8 cellular contexts compared by ENCODE assay signal in genomic region chr10:113853577-113854018, GRCh38. TPM values are rescaled to one million over a fixed set of nuclear protein-coding genes. Genes with fewer than 3 reads are reported as not detected.
DNase-seq lines count a peak whose midpoint lies in the region; ATAC-seq, FAIRE-seq and TF ChIP-seq lines count a peak whose summit lies in the region.

No MANE protein-coding gene starts in this region.

- H3K27ac ChIP-seq in mammary epithelial cell (ENCODE audit: insufficient read depth, low read depth, low read length), result peak overlapping the region; percentile 89
- peak overlapping the region; percentile 87 to 98 for H3K27ac ChIP-seq in lung (ENCODE audit: low read depth in 1 of 2, low read length in 1 of 2)

- peak overlapping the region; percentile 93 for H3K9ac ChIP-seq in mammary epithelial cell (ENCODE audit: insufficient read depth, low read length)

- no peaks in the 10 kb centered on the region for H3K9me3 ChIP-seq in mammary epithelial cell (replicated peaks; ENCODE audit: insufficient read depth, low read length)
- no peaks in the 10 kb centered on the region for H3K9me3 ChIP-seq in lung (ENCODE audit: control insufficient read depth in 2 of 2, insufficient read depth in 1 of 2, low read length in 1 of 2)

- no peak for DNase-seq in AG09309 (ENCODE audit: low read depth)
- DNase-seq in HuH-7.5 (ENCODE audit: low spot score), result peak; percentile 40
- DNase-seq in mammary epithelial cell, result no peak
- DNase-seq in lung (ENCODE audit: low spot score), result no peak
- peak; percentile 12 for DNase-seq in urothelium cell line (ENCODE audit: low spot score)

- H3K36me3 ChIP-seq in mammary epithelial cell (ENCODE audit: insufficient read depth, low read length) (peaks cover 3% of the 10 kb centered on the region), lung (ENCODE audit: control insufficient read depth in 2 of 2, insufficient read depth in 2 of 2, low read length in 2 of 2) (peaks cover 0 to 2% of the 10 kb centered on the region in 2 donors)

- in situ Hi-C loops in mammary epithelial cell (cut with MboI; ENCODE audit: low sequenced_read_pairs in 2 of 2), result no loop called here

- no peak for FAIRE-seq in urothelium cell line (lab: Jason Lieb, UNC)

- H4K20me1 ChIP-seq in mammary epithelial cell (ENCODE audit: insufficient read depth, low read length), result no peaks in the 10 kb centered on the region

- H3K27me3 ChIP-seq in mammary epithelial cell (ENCODE audit: insufficient read depth, low read length), result no peaks in the 10 kb centered on the region
- H3K27me3 ChIP-seq in lung (ENCODE audit: control insufficient read depth, insufficient read depth), result no peaks in the 10 kb centered on the region

- intact Hi-C loops in mammary epithelial cell (cut with micrococcal nuclease), result loop anchor here (2.0 to 10.0 kb wide), 3 partner anchors 176 to 249 kb away; partner anchors contain the start of gene CASP7

- CTCF ChIA-PET in mammary epithelial cell (lab: Charles Lee; ENCODE audit: low non-redundant PET), result no interaction called here

- peak overlapping the region; percentile 99 for H2AFZ ChIP-seq in mammary epithelial cell (ENCODE audit: low read depth, low read length)

- H3K4me3 ChIP-seq in AG09309 (ENCODE audit: control insufficient read depth, low read depth, low read length) (peak overlapping the region; percentile 81), mammary epithelial cell (replicated peaks in 1 of 3; ENCODE audit: insufficient read depth in 1 of 3, low read depth in 2 of 3, low read length in 3 of 3) (peak overlapping the region; percentile 90 to 95 (median 91)), lung (peak overlapping the region; percentile 96)

- WGBS in mammary epithelial cell (ENCODE audit: low coverage, missing lambda C conversion rate), result 31% methylated on average over 6 of the region's 10 CpGs
- WGBS in lung, 2 donors, result 13 to 16% methylated on average over 10 of the region's 10 CpGs

- H3K4me2 ChIP-seq in mammary epithelial cell (ENCODE audit: insufficient read depth, low read depth, low read length), result peak overlapping the region; percentile 86

- ATAC-seq in lung (ENCODE audit: insufficient read depth, low FRiP score) (no peak), GM18873 (IDR thresholded peaks at IDR 0.05; ENCODE audit: low FRiP score, unreplicated experiment) (no peak), GM18520 (IDR thresholded peaks at IDR 0.05; ENCODE audit: unreplicated experiment) (no peak), GM21528 (IDR thresholded peaks at IDR 0.05; ENCODE audit: low FRiP score, unreplicated experiment) (no peak)

- H3K4me1 ChIP-seq in mammary epithelial cell (ENCODE audit: insufficient read depth, low read length) (peaks cover 16% of the 10 kb centered on the region), lung (ENCODE audit: control insufficient read depth in 2 of 2, insufficient read depth in 2 of 2, low read length in 2 of 2) (peaks cover 3 to 5% of the 10 kb centered on the region in 2 donors)

- dilution Hi-C loops in mammary epithelial cell (cut with HindIII; ENCODE audit: low sequenced_read_pairs), result no loop called here

- no TSS peak for BruUV-seq in mammary epithelial cell (replicated peaks; lab: Mats Ljungman, UMichigan)

- H3K79me2 ChIP-seq in mammary epithelial cell (ENCODE audit: insufficient read depth, low read length), result peaks cover 39% of the 10 kb centered on the region

- TF ChIP-seq CTCF in AG09309 (IDR thresholded peaks at IDR 0.05; ENCODE audit: control insufficient read depth, insufficient read depth, low read depth, low read length, missing control alignments) (no peak), mammary epithelial cell (conservative IDR thresholded peaks at IDR 0.05 in 1 of 2, IDR thresholded peaks at IDR 0.05 in 1 of 2; ENCODE audit: extremely low read depth in 1 of 2, insufficient read depth in 1 of 2, low read depth in 1 of 2, low read length in 2 of 2) (no peak), lung (IDR thresholded peaks at IDR 0.05; ENCODE audit: control extremely low read depth, extremely low read depth) (no peak)

RNA-seq across cellular contexts. Expression of gene DCLRE1A, which starts 0.3 kb away (rescaled TPM):
- total RNA-seq in mammary epithelial cell (1 to 10 TPM; 6.5 TPM), lung (10 to 100 TPM in 1 of 2 donors, 1 to 10 TPM in 1; 6.2 to 12.1 TPM)
- polyA plus RNA-seq in mammary epithelial cell (3.0 TPM), lung (1 to 10 TPM; 4.5 to 4.6 TPM)
- polyA minus RNA-seq in mammary epithelial cell, result 2.3 TPM

RNA-seq across cellular contexts. Expression of gene NHLRC2, which starts 0.9 kb away (rescaled TPM):
- 10 to 100 TPM; 17.5 to 29.7 TPM for total RNA-seq in mammary epithelial cell
- 5.7 TPM for polyA plus RNA-seq in mammary epithelial cell
- polyA minus RNA-seq in mammary epithelial cell, result 15.6 TPM
- total RNA-seq in lung, result 10 to 100 TPM; 46.3 to 49.0 TPM
- polyA plus RNA-seq in lung, result 1 to 10 TPM; 4.2 to 7.5 TPM

Comparison
In these comparisons a context has a peak if more than half of its experiments do, and no peak if none do; other contexts are left out.
1. DNase-seq: peak in HuH-7.5 (single experiment) and urothelium cell line (single experiment); none in AG09309 (single experiment), mammary epithelial cell (single experiment) and lung (single experiment).
2. Peak in every context shown above with its lines, with median percentiles within 50 percentile points of each other: H3K4me3 ChIP-seq.